ENCODE assay signal across 6 cellular contexts in genomic region chr21:45140944-45141343, GRCh38.
DNase-seq lines count a peak whose midpoint lies in the region; TF ChIP-seq lines count a peak whose summit lies in the region.
"Not testable (repeated sequence)": the region's sequence is repeated elsewhere in the genome, so short reads cannot be mapped to it uniquely, and the experiment has no call there.

No MANE protein-coding gene starts in this region.

- not testable (repeated sequence) for TF ChIP-seq CTCF in sigmoid colon (IDR thresholded peaks at IDR 0.05)

- DNase-seq in activated CD8-positive, alpha-beta memory T cell treated with anti-CD3 and anti-CD28 coated beads for 24 hours, result peak; percentile 26
- peak; percentile 19 for DNase-seq in ecto neural progenitor cell (ENCODE audit: low spot score)
- peak; percentile 7 for DNase-seq in islet precursor cell
- peak; percentile 48 for DNase-seq in sigmoid colon
- peak; percentile 26 for DNase-seq in ureter (ENCODE audit: low spot score)

- not testable (repeated sequence) for TF ChIP-seq EP300 in sigmoid colon (IDR thresholded peaks at IDR 0.05)

- not testable (repeated sequence) for H3K27me3 ChIP-seq in BLaER1 treated with 17β-estradiol and CSF1 and Interleukin-3, amounts not matched to agents 10 nM and 100 nM; sigmoid colon

- not testable (repeated sequence) for H3K9ac ChIP-seq in BLaER1 treated with 17β-estradiol and CSF1 and Interleukin-3, amounts not matched to agents 10 nM and 100 nM

- not testable (repeated sequence) for H3K9me3 ChIP-seq in BLaER1 treated with 17β-estradiol and CSF1 and Interleukin-3, amounts not matched to agents 10 nM and 100 nM (replicated peaks in 1 of 11); sigmoid colon

- H3K4me1 ChIP-seq in BLaER1 treated with 17β-estradiol and CSF1 and Interleukin-3, amounts not matched to agents 10 nM and 100 nM, result peaks cover 11 to 46% (median 21%) of the 10 kb centered on the region in 10 experiments
- peaks cover 4 to 45% (median 26%) of the 10 kb centered on the region in 4 donors for H3K4me1 ChIP-seq in sigmoid colon

- H3K4me2 ChIP-seq in BLaER1 treated with 17β-estradiol and CSF1 and Interleukin-3, amounts not matched to agents 10 nM and 100 nM, result peak overlapping the region in 6 of 11 experiments; percentile 9 to 41 (median 34); a peak in 8 of 22 replicates

- H3K27ac ChIP-seq in BLaER1 treated with 17β-estradiol and CSF1 and Interleukin-3, amounts not matched to agents 10 nM and 100 nM, result not testable (repeated sequence)
- H3K27ac ChIP-seq in sigmoid colon, result peak overlapping the region in 1 of 4 donors; percentile 24

- intact Hi-C loops in sigmoid colon (cut with DNase I), result loop anchor here (5.0 kb wide), 1 partner anchor 296 kb away; no protein-coding TSS in a partner anchor

- H3K36me3 ChIP-seq in BLaER1 treated with 17β-estradiol and CSF1 and Interleukin-3, amounts not matched to agents 10 nM and 100 nM, result peaks cover 0 to 46% (median 14%) of the 10 kb centered on the region in 11 experiments; a peak in 16 of 22 replicates
- H3K36me3 ChIP-seq in sigmoid colon, result peaks cover 0 to 26% (median 2%) of the 10 kb centered on the region in 4 donors

- not testable (repeated sequence) for TF ChIP-seq POLR2A in sigmoid colon (IDR thresholded peaks at IDR 0.05)

- peaks cover 0 to 94% (median 66%) of the 10 kb centered on the region in 11 experiments; a peak in 19 of 22 replicates for H4K20me1 ChIP-seq in BLaER1 treated with 17β-estradiol and CSF1 and Interleukin-3, amounts not matched to agents 10 nM and 100 nM

- 91 to 93% methylated on average over 4 of the region's 4 CpGs for WGBS in sigmoid colon, 2 donors

- not testable (repeated sequence) for H3K4me3 ChIP-seq in BLaER1 treated with 17β-estradiol and CSF1 and Interleukin-3, amounts not matched to agents 10 nM and 100 nM; sigmoid colon
